24 cellular contexts compared by ENCODE assay signal in genomic region chr15:93056836-93057235, GRCh38. TPM values are rescaled to one million over a fixed set of nuclear protein-coding genes. Genes with fewer than 3 reads are reported as not detected.
DNase-seq lines count a peak whose midpoint lies in the region; ATAC-seq, FAIRE-seq and TF ChIP-seq lines count a peak whose summit lies in the region.
"Had no signal": no experiment of that assay in that cellular context is flagged by ENCODE, and none has a peak within 500 bp of the region (broad histone marks: within the 10 kb centered on the region; RNA-seq: fewer than 3 reads in every experiment).

No MANE protein-coding gene starts in this region.

- TF ChIP-seq CTCF in H1 (IDR thresholded peaks at IDR 0.05; ENCODE audit: control extremely low read depth in 1 of 3, insufficient read depth in 1 of 3, low read depth in 1 of 3, low read length in 3 of 3) (no peak), lower lobe of right lung (IDR thresholded peaks at IDR 0.05) (no peak), osteoblast (IDR thresholded peaks at IDR 0.05; ENCODE audit: extremely low read depth, low read depth, low read length) (no peak), transverse colon (IDR thresholded peaks at IDR 0.05) (no peak)

- no peak overlapping the region; the same call in 1 of the 2 replicates for H2BK12ac ChIP-seq in H1 (ENCODE audit: low read depth, low read length)

- in situ Hi-C loops in transverse colon (cut with MboI; ENCODE audit: low pct_ligation_motif_present in 1 of 4, low pct_unique_long_range_greater_than_20kb in 1 of 4, low sequenced_read_pairs in 3 of 4) = no loop called here

- H3K27ac ChIP-seq in H1 (ENCODE audit: low read depth, low read length) (0 out of 2 replicates have a peak overlapping the region, but pooled peaks have one; percentile 9), lower lobe of right lung (no peak overlapping the region), osteoblast (ENCODE audit: low read depth, low read length) (no peak overlapping the region), transverse colon (peak overlapping the region in 3 of 4 donors; percentile 2 to 32 (median 4))
- H3K27ac ChIP-seq: SK-N-MC had no signal

- H3K27me3 ChIP-seq in H1 (replicated peaks in 1 of 4; ENCODE audit: control insufficient read depth in 3 of 4, extremely low read depth in 1 of 4, insufficient read depth in 3 of 4, low read length in 3 of 4) (no peaks in the 10 kb centered on the region), lower lobe of right lung (ENCODE audit: low read depth) (no peaks in the 10 kb centered on the region), osteoblast (ENCODE audit: insufficient read depth, low read length) (no peaks in the 10 kb centered on the region), transverse colon (no peaks in the 10 kb centered on the region)
- H3K27me3 ChIP-seq: BLaER1 treated with 17β-estradiol and CSF1 and Interleukin-3, amounts not matched to agents 10 nM and 100 nM; Peyer's patch had no signal

- WGBS in H1 (ENCODE audit: extremely low coverage in 1 of 2, insufficient coverage in 1 of 2, insufficient read length in 1 of 2, insufficient replicate concordance in 2 of 2, low coverage in 1 of 2, low lambda C conversion rate in 2 of 2, missing lambda C conversion rate in 1 of 2), 2 experiments = 87% methylated on average over 7 of the region's 7 CpGs; no CpG with 5 or more reads in 1 of the 2 experiments
- 64% methylated on average over 7 of the region's 7 CpGs; no CpG with 5 or more reads in 1 of the 2 donors for WGBS in transverse colon (ENCODE audit: low coverage in 1 of 2), 2 donors

- POLR2A ChIA-PET in H1 (lab: Charles Lee; ENCODE audit: partially characterized antibody) = interaction anchor here (1.3 kb wide), 1 partner anchor 14 kb away, joined by 4 read pairs; no protein-coding TSS in a partner anchor

- ATAC-seq in lower lobe of right lung (no peak), GM18502 (IDR thresholded peaks at IDR 0.05; ENCODE audit: poor library complexity, unreplicated experiment) (no peak)
- ATAC-seq: Right ventricle myocardium inferior had no signal

- H3K23ac ChIP-seq in H1 (ENCODE audit: insufficient read length) = no peak overlapping the region

- H4K20me1 ChIP-seq in H1 (replicated peaks in 1 of 2; ENCODE audit: control insufficient read depth in 1 of 2, insufficient read depth in 2 of 2, low read length in 2 of 2) (peaks cover 19 to 44% of the 10 kb centered on the region in 2 experiments), osteoblast (ENCODE audit: insufficient read depth, low read length) (no peaks in the 10 kb centered on the region)

- no peak overlapping the region for H3K4me2 ChIP-seq in H1 (ENCODE audit: insufficient read depth in 1 of 2, low read depth in 2 of 2, low read length in 2 of 2)
- H3K4me2 ChIP-seq in osteoblast (ENCODE audit: insufficient read depth, low read length) = no peak overlapping the region

- no peak for TF ChIP-seq RAD21 in H1 (IDR thresholded peaks at IDR 0.05 in 1 of 2, conservative IDR thresholded peaks at IDR 0.05 in 1 of 2; ENCODE audit: low read depth in 2 of 2, low read length in 2 of 2)

- H3K56ac ChIP-seq in H1 (replicated peaks; ENCODE audit: insufficient read length, low read depth, low read length) = no peak overlapping the region

- no peaks in the 10 kb centered on the region for H3K23me2 ChIP-seq in H1 (ENCODE audit: low read depth, low read length)

- no peak overlapping the region for H4K5ac ChIP-seq in H1 (ENCODE audit: insufficient read length, low read depth, low read length)

- no peak overlapping the region for H4K8ac ChIP-seq in H1 (ENCODE audit: extremely low read depth, insufficient read depth, low read length)

- no peak overlapping the region for H3K4ac ChIP-seq in H1 (replicated peaks; ENCODE audit: insufficient read length, low read depth, low read length)

- no peak overlapping the region for H3K4me3 ChIP-seq in H1 (ENCODE audit: extremely low read depth in 1 of 4, insufficient read depth in 2 of 4, low read depth in 3 of 4, low read length in 4 of 4)
- no peak overlapping the region for H3K4me3 ChIP-seq in lower lobe of right lung
- H3K4me3 ChIP-seq in osteoblast (ENCODE audit: insufficient read depth, low read length) = no peak overlapping the region
- no peak overlapping the region for H3K4me3 ChIP-seq in transverse colon
- H3K4me3 ChIP-seq: BLaER1 treated with 17β-estradiol and CSF1 and Interleukin-3, amounts not matched to agents 10 nM and 100 nM; Peyer's patch; SK-N-MC had no signal

- H3K79me2 ChIP-seq in H1 (ENCODE audit: control insufficient read depth in 1 of 2, insufficient read depth in 2 of 2, low read length in 2 of 2) = peaks cover 11 to 83% of the 10 kb centered on the region in 2 experiments; a peak in 3 of 4 replicates
- H3K79me2 ChIP-seq in osteoblast (ENCODE audit: insufficient read depth, low read length) = no peaks in the 10 kb centered on the region

- no peak overlapping the region for H2BK5ac ChIP-seq in H1 (ENCODE audit: low read depth, low read length)

- TF ChIP-seq EP300 in H1 (IDR thresholded peaks at IDR 0.05; ENCODE audit: borderline replicate concordance in 1 of 2, low read depth in 2 of 2, low read length in 2 of 2) (no peak), transverse colon (IDR thresholded peaks at IDR 0.05; ENCODE audit: low read depth) (no peak)

- no peak overlapping the region; the same call in 1 of the 2 replicates for H2BK20ac ChIP-seq in H1 (ENCODE audit: low read length)

- no peak overlapping the region for H3K9ac ChIP-seq in H1 (replicated peaks in 1 of 4; ENCODE audit: extremely low read depth in 1 of 4, low read depth in 3 of 4, low read length in 3 of 4)

- TF ChIP-seq POLR2A in H1 (IDR thresholded peaks at IDR 0.05; ENCODE audit: control extremely low read depth in 1 of 2, low read depth in 2 of 2, low read length in 2 of 2) (no peak), transverse colon (IDR thresholded peaks at IDR 0.05) (no peak)

- H3K4me1 ChIP-seq in H1 (replicated peaks in 1 of 4; ENCODE audit: control insufficient read depth in 3 of 4, insufficient read depth in 4 of 4, low read length in 3 of 4) (peaks cover 16 to 49% (median 25%) of the 10 kb centered on the region in 4 experiments), lower lobe of right lung (peaks cover 10% of the 10 kb centered on the region), osteoblast (ENCODE audit: insufficient read depth, low read length) (no peaks in the 10 kb centered on the region), transverse colon (peaks cover 4 to 47% (median 18%) of the 10 kb centered on the region in 4 donors)

- H3K14ac ChIP-seq in H1 (ENCODE audit: insufficient read length) = no peak overlapping the region

- H4K91ac ChIP-seq in H1 (replicated peaks; ENCODE audit: insufficient read length, low read length) = no peak overlapping the region

- no peak overlapping the region for H2BK120ac ChIP-seq in H1 (replicated peaks; ENCODE audit: low read depth, low read length)

- intact Hi-C loops in lower lobe of right lung (cut with DNase I) (no loop called here), transverse colon (cut with DNase I; ENCODE audit: low total_unique reads) (no loop called here)

- H3K36me3 ChIP-seq in H1 (ENCODE audit: control insufficient read depth in 2 of 4, insufficient read depth in 4 of 4, low read length in 3 of 4) (peaks cover 7 to 77% (median 14%) of the 10 kb centered on the region in 4 experiments; a peak in 7 of 8 replicates), lower lobe of right lung (no peaks in the 10 kb centered on the region), osteoblast (ENCODE audit: insufficient read depth, low read length) (no peaks in the 10 kb centered on the region), transverse colon (no peaks in the 10 kb centered on the region)
- H3K36me3 ChIP-seq: Peyer's patch had no signal

- no peak for FAIRE-seq in H1 (lab: Jason Lieb, UNC)
- FAIRE-seq: D721Med, H54 had no signal

- CTCF ChIA-PET in H1 (lab: Charles Lee; ENCODE audit: partially characterized antibody) = interaction anchor here (2.2 to 15.8 kb wide), 5 partner anchors 13 to 30 kb away, joined by 6 to 119 read pairs (median 56); partner anchors contain the start of gene RGMA

- no peak overlapping the region for H2AK5ac ChIP-seq in H1 (ENCODE audit: low read depth, low read length)

- 0 out of 2 replicates have a peak overlapping the region, but pooled peaks have one; percentile 53 for H2BK15ac ChIP-seq in H1 (ENCODE audit: low read length)

- peaks cover 41% of the 10 kb centered on the region for H3K79me1 ChIP-seq in H1 (ENCODE audit: low read depth, low read length)

- no peak overlapping the region for H2AFZ ChIP-seq in H1 (ENCODE audit: low read length)
- H2AFZ ChIP-seq in osteoblast (ENCODE audit: low read length) = no peak overlapping the region

- H3K9me3 ChIP-seq in H1 (ENCODE audit: insufficient read depth in 2 of 2, low read depth in 1 of 2, low read length in 1 of 2) = no peaks in the 10 kb centered on the region
- no peaks in the 10 kb centered on the region for H3K9me3 ChIP-seq in lower lobe of right lung
- H3K9me3 ChIP-seq in osteoblast (ENCODE audit: low read depth, low read length) = no peaks in the 10 kb centered on the region
- no peaks in the 10 kb centered on the region for H3K9me3 ChIP-seq in transverse colon
- H3K9me3 ChIP-seq: BLaER1 treated with 17β-estradiol and CSF1 and Interleukin-3, amounts not matched to agents 10 nM and 100 nM; Peyer's patch had no signal

- DNase-seq in H1 (ENCODE audit: low read depth in 1 of 2, low spot score in 2 of 2) (no peak), lower lobe of right lung (peak; percentile 9), osteoblast (ENCODE audit: insufficient read length, low spot score, missing footprints) (peak; percentile 65), transverse colon (no peak), COR-L47 (lab: John Stamatoyannopoulos, UW) (no peak), Ammon's horn (ENCODE audit: low spot score) (no peak)
- DNase-seq: CD8-positive, alpha-beta memory T cell; EL; GF-D8; NCI-H1105; NCI-H2081; NCI-H2171; NCI-H345; NCI-H524; NCI-H774; NK-92 treated with Interleukin-12 subunit alpha and Interleukin-12 subunit beta, amount 100 ng/mL, for 24 hours; Peyer's patch had no signal

- peak overlapping the region; percentile 48 for H3K18ac ChIP-seq in H1 (ENCODE audit: extremely low read depth, low read length)

TF ChIP-seq in H1, 55 proteins besides CTCF, POLR2A, EP300 and RAD21 (continues in another document):
- TF ChIP-seq JUND (IDR thresholded peaks at IDR 0.05; ENCODE audit: low read length) (no peak), SP4 (IDR thresholded peaks at IDR 0.05; ENCODE audit: low read length) (no peak), CHD2 (IDR thresholded peaks at IDR 0.05; ENCODE audit: low read length) (no peak)

RNA-seq across cellular contexts. Expression of gene RGMA, which starts 32.2 kb away (rescaled TPM):
- total RNA-seq in H1 (2021; fragmentation: NEBNext Ultra II Directional; extraction: Animal tissue kit (Norgen Biotek cat#: 25700)) = 39.8 and 41.8 TPM in 2 replicates
- 19.9 and 49.3 TPM in 2 replicates for polyA plus RNA-seq in H1 (2011; rRNA removed)
- 22.2 TPM for polyA plus RNA-seq in H1 (2011; cell fraction: cytosol; rRNA removed)
- 36.3 TPM for polyA plus RNA-seq in H1 (2011; cell fraction: nucleus; rRNA removed)
- polyA plus RNA-seq in H1 (2012, experiment 1 of 2) = 29.1 to 45.4 TPM (median 42.0 TPM) in 4 replicates
- 30.6 TPM for polyA plus RNA-seq in H1 (2012, experiment 2 of 2)
- polyA plus RNA-seq in H1 (2013, experiment 1 of 2) = 21.1 TPM
- 23.0 TPM for polyA plus RNA-seq in H1 (2013, experiment 2 of 2)
- polyA minus RNA-seq in H1 (2011; rRNA and poly(A)+ RNA removed) = 10.0 and 13.8 TPM in 2 replicates
- polyA minus RNA-seq in H1 (2011; cell fraction: cytosol; rRNA and poly(A)+ RNA removed) = 25.5 TPM
- polyA minus RNA-seq in H1 (2011; cell fraction: nucleus; rRNA and poly(A)+ RNA removed) = 27.8 TPM
- total RNA-seq in lower lobe of right lung = 9.7 TPM
- total RNA-seq in osteoblast = 2.5 and 3.2 TPM in 2 replicates
- total RNA-seq in transverse colon = 10 to 100 TPM in 2 of 4 donors, 1 to 10 TPM in 2; 8.6 to 53.3 (median 20.6) TPM
- polyA plus RNA-seq: CD8-positive, alpha-beta memory T cell; IgD-negative memory B cell had no signal

Comparison
In these comparisons a context has a peak if more than half of its experiments do, and no peak if none do; other contexts are left out.
1. DNase-seq: peak in lower lobe of right lung (single experiment) and osteoblast (single experiment); none in H1 (0 of 2), transverse colon (single experiment), COR-L47 (single experiment) and Ammon's horn (single experiment).
2. H3K27ac ChIP-seq: peak in H1 (single experiment) and transverse colon (3 of 4); none in lower lobe of right lung (single experiment) and osteoblast (single experiment).